ENCODE assay signal across 16 cellular contexts in genomic region chr14:58656671-58657411, GRCh38. TPM values are rescaled to one million over a fixed set of nuclear protein-coding genes. Genes with fewer than 3 reads are reported as not detected.
DNase-seq lines count a peak whose midpoint lies in the region; ATAC-seq and TF ChIP-seq lines count a peak whose summit lies in the region.
"Had no signal": no experiment of that assay in that cellular context is flagged by ENCODE, and none has a peak within 500 bp of the region (broad histone marks: within the 10 kb centered on the region; RNA-seq: fewer than 3 reads in every experiment).

No MANE protein-coding gene starts in this region.

- DNase-seq in NCI-H2227 treated with DMSO at 0.1 percent for 48 hours (lab: John Stamatoyannopoulos, UW) (peak; percentile 44), NCI-H2227 (lab: John Stamatoyannopoulos, UW; ENCODE audit: unreplicated experiment) (no peak), NCI-H146 (lab: John Stamatoyannopoulos, UW) (peak; percentile 52), WTC11 (ENCODE audit: low spot score) (no peak), mucosa of descending colon (no peak), NCI-H510A (lab: John Stamatoyannopoulos, UW) (no peak)
- DNase-seq: Calu3; CD4-positive, alpha-beta memory T cell; DMS79 treated with DMSO at 0.1 percent for 48 hours; KG1; NCI-H524 treated with DMSO at 0.1 percent for 48 hours; PC-3; T-helper 17 cell had no signal

- no peaks in the 10 kb centered on the region for H3K4me1 ChIP-seq in mucosa of descending colon (ENCODE audit: low read depth)

- POLR2A ChIA-PET in WTC11 (lab: Charles Lee), result interaction anchor here (0.6 kb wide), 1 partner anchor 13 kb away, joined by 3 read pairs; no protein-coding TSS in a partner anchor

- TF ChIP-seq CTCF in WTC11 (IDR thresholded peaks at IDR 0.05), result no peak
- no peak for TF ChIP-seq CTCF in mucosa of descending colon (IDR thresholded peaks at IDR 0.05)

- 0 out of 2 replicates have a peak, but pooled peaks cover 3% of the 10 kb centered on the region for H3K9me3 Mint-ChIP-seq in WTC11

- intact Hi-C loops in mucosa of descending colon (cut with DNase I, micrococcal nuclease), result no loop called here

- H3K4me3 ChIP-seq in mucosa of descending colon, result no peak overlapping the region

- H3K36me3 ChIP-seq in mucosa of descending colon (ENCODE audit: low read depth), result no peaks in the 10 kb centered on the region

- H3K4me1 Mint-ChIP-seq in WTC11, result peaks cover 13% of the 10 kb centered on the region
- H3K4me1 Mint-ChIP-seq: B cell, T-helper 17 cell had no signal

- no peak overlapping the region for H3K4me3 Mint-ChIP-seq in WTC11
- H3K4me3 Mint-ChIP-seq: B cell; CD4-positive, alpha-beta memory T cell; T-helper 17 cell had no signal

- H3K27me3 Mint-ChIP-seq in WTC11 (ENCODE audit: low read depth), result no peaks in the 10 kb centered on the region; the same call in 1 of the 2 replicates
- H3K27me3 Mint-ChIP-seq: B cell had no signal

- no peaks in the 10 kb centered on the region for H3K9me3 ChIP-seq in mucosa of descending colon

- no peaks in the 10 kb centered on the region; the same call in 1 of the 2 replicates for H3K36me3 Mint-ChIP-seq in WTC11
- H3K36me3 Mint-ChIP-seq: CD4-positive, alpha-beta memory T cell had no signal

- peak overlapping the region; percentile 41 for H3K27ac Mint-ChIP-seq in WTC11
- H3K27ac Mint-ChIP-seq: B cell; CD4-positive, alpha-beta memory T cell; T-helper 17 cell had no signal

- ATAC-seq in WTC11 (no peak), mucosa of descending colon (peak; percentile 75), GM18909 (IDR thresholded peaks at IDR 0.05; ENCODE audit: poor library complexity, unreplicated experiment) (no peak)
- ATAC-seq: HCT116, PC-3, T-helper 17 cell had no signal

- CTCF ChIA-PET in WTC11 (lab: Charles Lee), result no interaction called here

TF ChIP-seq in WTC11, 78 proteins besides CTCF, POLR2A, EP300 and RAD21:
- TF ChIP-seq KAT7 (CRISPR knock-in tag; IDR thresholded peaks at IDR 0.05; ENCODE audit: borderline replicate concordance), result no peak
- TF ChIP-seq STAT6 (CRISPR knock-in tag; conservative IDR thresholded peaks at IDR 0.05; ENCODE audit: low read depth), result no peak
- TF ChIP-seq TCF7 (CRISPR knock-in tag; IDR thresholded peaks at IDR 0.05; ENCODE audit: low read depth), result no peak
- no peak for TF ChIP-seq ZNF423 (CRISPR knock-in tag; IDR thresholded peaks at IDR 0.05)
- no peak for TF ChIP-seq ESRRA (CRISPR knock-in tag; IDR thresholded peaks at IDR 0.05; ENCODE audit: borderline replicate concordance)
- TF ChIP-seq ZSCAN18 (CRISPR knock-in tag; IDR thresholded peaks at IDR 0.05), result no peak
- TF ChIP-seq ZMAT4 (CRISPR knock-in tag; IDR thresholded peaks at IDR 0.05), result no peak
- no peak for TF ChIP-seq PREB (CRISPR knock-in tag; IDR thresholded peaks at IDR 0.05; ENCODE audit: borderline replicate concordance)
- no peak for TF ChIP-seq TP53 (CRISPR knock-in tag; IDR thresholded peaks at IDR 0.05)
- TF ChIP-seq ATF3 (CRISPR knock-in tag; conservative IDR thresholded peaks at IDR 0.05), result no peak

RNA-seq across cellular contexts. Expression of gene DACT1, which starts 19.1 kb away (rescaled TPM):
- total RNA-seq in WTC11 (2021), result 19.8 to 21.2 TPM (median 20.2 TPM) in 3 replicates
- total RNA-seq in mucosa of descending colon, result 1 to 10 TPM; 2.3 to 7.2 (median 3.0) TPM
- total RNA-seq: Calu3 had no signal

Comparison
In these comparisons a context has a peak if more than half of its experiments do, and no peak if none do; other contexts are left out.
1. DNase-seq: peak in NCI-H2227 treated with DMSO at 0.1 percent for 48 hours (single experiment) and NCI-H146 (single experiment); none in NCI-H2227 (single experiment), WTC11 (single experiment), mucosa of descending colon (0 of 3) and NCI-H510A (single experiment).